In the genomic region with DNA sequence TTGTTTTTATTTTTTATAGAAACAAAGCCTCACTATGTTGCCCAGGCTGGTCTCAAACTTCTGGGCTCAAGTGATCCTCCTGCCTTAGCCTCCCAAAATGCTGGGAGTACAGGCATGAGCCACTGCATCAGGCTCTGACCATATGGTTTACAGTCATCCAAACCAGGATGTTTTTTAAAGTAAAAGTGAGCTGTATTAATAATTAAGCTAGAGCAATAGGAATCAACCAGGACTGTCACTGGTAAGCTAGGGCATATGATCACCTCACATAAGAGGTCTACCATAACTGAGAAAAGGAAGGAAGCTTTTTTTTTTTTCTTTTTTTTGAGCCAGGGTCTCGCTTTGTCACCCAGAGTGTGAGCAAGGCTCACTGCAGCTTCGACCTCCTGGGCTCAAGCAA, we compare ENCODE assay signal across 24 cellular contexts. TPM values are rescaled to one million over a fixed set of nuclear protein-coding genes. Genes with fewer than 3 reads are reported as not detected.
DNase-seq lines count a peak whose midpoint lies in the region; ATAC-seq, FAIRE-seq and TF ChIP-seq lines count a peak whose summit lies in the region.
"Had no signal": no experiment of that assay in that cellular context is flagged by ENCODE, and none has a peak within 500 bp of the region (broad histone marks: within the 10 kb centered on the region; RNA-seq: fewer than 3 reads in every experiment).

No MANE protein-coding gene starts in this region.

- H3K4me1 Mint-ChIP-seq in GM23338 = peaks cover 21% of the 10 kb centered on the region
- H3K4me1 Mint-ChIP-seq in activated T-cell treated with anti-CD3 and anti-CD28 coated beads, Interleukin-2, amount 50 U/mL, for 72 hours (ENCODE audit: low read depth) = no peaks in the 10 kb centered on the region
- H3K4me1 Mint-ChIP-seq: CD14-positive monocyte; CD4-positive, alpha-beta memory T cell; CD8-positive, alpha-beta memory T cell had no signal

- H3K9ac ChIP-seq in HepG2 (ENCODE audit: insufficient read depth, low read depth, low read length) = no peak overlapping the region
- H3K9ac ChIP-seq: BLaER1 had no signal

- TF ChIP-seq POLR2A in right lobe of liver (IDR thresholded peaks at IDR 0.05) = no peak
- no peak for TF ChIP-seq POLR2A in HepG2 (IDR thresholded peaks at IDR 0.05; ENCODE audit: insufficient read depth in 1 of 2, low read depth in 2 of 2, low read length in 2 of 2)
- TF ChIP-seq POLR2A in GM12892 (IDR thresholded peaks at IDR 0.05; ENCODE audit: low read depth, low read length) = no peak

- 0 out of 2 replicates have a peak overlapping the region, but pooled peaks have one; percentile 28 for H3K27ac Mint-ChIP-seq in GM23338
- no peak overlapping the region for H3K27ac Mint-ChIP-seq in activated T-cell treated with anti-CD3 and anti-CD28 coated beads, Interleukin-2, amount 50 U/mL, for 72 hours
- H3K27ac Mint-ChIP-seq: CD14-positive monocyte; CD4-positive, alpha-beta memory T cell; CD4-positive, CD25-positive, alpha-beta regulatory T cell; CD8-positive, alpha-beta memory T cell had no signal

- FAIRE-seq in HepG2 (lab: Jason Lieb, UNC) = no peak
- no peak for FAIRE-seq in GM12892 (lab: Jason Lieb, UNC)
- FAIRE-seq: D721Med, GM12891, GM18507 had no signal

- no TSS peak for BruUV-seq in HepG2 (replicated peaks; lab: Mats Ljungman, UMichigan)

- H3K36me3 ChIP-seq in right lobe of liver = no peaks in the 10 kb centered on the region
- no peaks in the 10 kb centered on the region for H3K36me3 ChIP-seq in HepG2 (replicated peaks in 1 of 2; ENCODE audit: control insufficient read depth in 1 of 2, insufficient read depth in 2 of 2, low read length in 2 of 2)
- H3K36me3 ChIP-seq in GM23338 (ENCODE audit: insufficient read depth) = no peaks in the 10 kb centered on the region
- H3K36me3 ChIP-seq: BE2C, BLaER1 had no signal

- TF ChIP-seq EP300 in HepG2 (IDR thresholded peaks at IDR 0.05; ENCODE audit: low read depth in 2 of 2, low read length in 2 of 2) = no peak
- no peak for TF ChIP-seq EP300 in HepG2 (CRISPR knock-in tag; IDR thresholded peaks at IDR 0.05; ENCODE audit: borderline replicate concordance)

- H2AFZ ChIP-seq in HepG2 (ENCODE audit: low read length) = no peak overlapping the region
- H2AFZ ChIP-seq in GM23338 = no peak overlapping the region

- H3K9me3 ChIP-seq in right lobe of liver (no peaks in the 10 kb centered on the region), HepG2 (ENCODE audit: low read length) (no peaks in the 10 kb centered on the region)
- H3K9me3 ChIP-seq: BE2C, BLaER1 had no signal

- no peak overlapping the region for H3K27ac ChIP-seq in right lobe of liver
- no peak overlapping the region for H3K27ac ChIP-seq in HepG2 (ENCODE audit: extremely low read length, insufficient read depth, low read length)
- H3K27ac ChIP-seq in GM23338 (ENCODE audit: low read depth) = no peak overlapping the region
- H3K27ac ChIP-seq: BLaER1 had no signal

- no peak for DNase-seq in right lobe of liver
- no peak for DNase-seq in HepG2 (ENCODE audit: low spot score)
- DNase-seq in GM23338 (ENCODE audit: low spot score) = no peak
- peak; percentile 44 for DNase-seq in kidney tubule cell (ENCODE audit: low spot score)
- peak; percentile 51 for DNase-seq in renal cortical epithelial cell (ENCODE audit: low read depth)
- no peak for DNase-seq in activated T-cell treated with anti-CD3 and anti-CD28 coated beads, Interleukin-2, amount 50 U/mL, for 72 hours
- DNase-seq in GM12892 (ENCODE audit: insufficient read length) = no peak
- no peak for DNase-seq in HK-2 (ENCODE audit: unreplicated experiment)
- DNase-seq: 8988T; ACHN; BE2C; C1 segment of cervical spinal cord; Calu3; CD4-positive, alpha-beta memory T cell; CD4-positive, CD25-positive, alpha-beta regulatory T cell; CD8-positive, alpha-beta memory T cell; COR-L47; DMS79 treated with DMSO at 0.1 percent for 48 hours; GF-D8 had no signal

- H3K79me2 ChIP-seq in HepG2 (ENCODE audit: insufficient read depth, low read length) (no peaks in the 10 kb centered on the region), GM23338 (replicated peaks; ENCODE audit: insufficient read depth) (no peaks in the 10 kb centered on the region)

- CTCF ChIA-PET in HepG2 (lab: Yijun Ruan, JAX; ENCODE audit: low intra/inter-chr PET ratio, low total read pairs) = no interaction called here

- POLR2A ChIA-PET in HepG2 (lab: Yijun Ruan, JAX) = interaction anchor here (1.5 kb wide), 1 partner anchor 8 kb away, joined by 8 read pairs; a partner anchor contains a TSS

- no peaks in the 10 kb centered on the region for H3K4me1 ChIP-seq in right lobe of liver
- H3K4me1 ChIP-seq in HepG2 (ENCODE audit: insufficient read depth, low read length) = no peaks in the 10 kb centered on the region
- no peaks in the 10 kb centered on the region; the same call in 1 of the 2 replicates for H3K4me1 ChIP-seq in GM23338 (ENCODE audit: insufficient read depth)
- H3K4me1 ChIP-seq: BE2C had no signal

- WGBS in right lobe of liver (ENCODE audit: insufficient coverage, low coverage, low lambda C conversion rate, missing lambda C conversion rate) = 79% methylated on average over 2 of the region's 2 CpGs
- WGBS in HepG2 (ENCODE audit: low lambda C conversion rate) = 52% methylated on average over 2 of the region's 2 CpGs

- H3K9me3 Mint-ChIP-seq in GM23338 = no peaks in the 10 kb centered on the region
- no peaks in the 10 kb centered on the region for H3K9me3 Mint-ChIP-seq in activated T-cell treated with anti-CD3 and anti-CD28 coated beads, Interleukin-2, amount 50 U/mL, for 72 hours
- H3K9me3 Mint-ChIP-seq: CD14-positive monocyte; CD4-positive, alpha-beta memory T cell; CD4-positive, CD25-positive, alpha-beta regulatory T cell; CD8-positive, alpha-beta memory T cell had no signal

- H4K20me1 ChIP-seq in HepG2 (ENCODE audit: insufficient read depth, low read length) (no peaks in the 10 kb centered on the region), GM23338 (replicated peaks; ENCODE audit: insufficient read depth) (no peaks in the 10 kb centered on the region)
- H4K20me1 ChIP-seq: BLaER1 had no signal

- no peaks in the 10 kb centered on the region for H3F3A ChIP-seq in GM23338 (replicated peaks; ENCODE audit: low read depth)

- peak in 3 of 4 donors; percentile 28 to 78 (median 31) for ATAC-seq in right lobe of liver
- ATAC-seq in HepG2 = no peak
- no peak for ATAC-seq in GM23338
- no peak for ATAC-seq in activated T-cell treated with anti-CD3 and anti-CD28 coated beads, Interleukin-2, amount 50 U/mL, for 72 hours (replicated peaks in 1 of 2)

- in situ Hi-C loops in HepG2 (cut with HindIII; ENCODE audit: extremely low pct_ligation_motif_present, low pct_unique_long_range_greater_than_20kb) = no loop called here

- H3K4me2 ChIP-seq in HepG2 (ENCODE audit: low read depth, low read length) = no peak overlapping the region
- no peak overlapping the region for H3K4me2 ChIP-seq in GM23338
- H3K4me2 ChIP-seq: BLaER1 had no signal

- H3K4me3 ChIP-seq in right lobe of liver = no peak overlapping the region
- H3K4me3 ChIP-seq in HepG2 (replicated peaks in 1 of 3; ENCODE audit: insufficient read depth in 1 of 3, low read depth in 2 of 3, low read length in 3 of 3) = no peak overlapping the region
- no peak overlapping the region for H3K4me3 ChIP-seq in GM23338
- H3K4me3 ChIP-seq: BLaER1 had no signal

- H3K9me2 ChIP-seq in GM23338 (ENCODE audit: insufficient read depth) = no peaks in the 10 kb centered on the region

- no peaks in the 10 kb centered on the region for H3K36me3 Mint-ChIP-seq in GM23338 (ENCODE audit: low read depth)
- no peaks in the 10 kb centered on the region for H3K36me3 Mint-ChIP-seq in activated T-cell treated with anti-CD3 and anti-CD28 coated beads, Interleukin-2, amount 50 U/mL, for 72 hours (ENCODE audit: insufficient read depth in 2 of 2)
- H3K36me3 Mint-ChIP-seq: CD14-positive monocyte; CD4-positive, alpha-beta memory T cell; CD4-positive, CD25-positive, alpha-beta regulatory T cell; CD8-positive, alpha-beta memory T cell had no signal

- no peak for TF ChIP-seq RAD21 in HepG2 (CRISPR knock-in tag; IDR thresholded peaks at IDR 0.05)

- intact Hi-C loops in right lobe of liver (cut with DNase I) (no loop called here), HepG2 (cut with micrococcal nuclease; ENCODE audit: unreplicated experiment) (no loop called here)

- H3K27me3 ChIP-seq in right lobe of liver = no peaks in the 10 kb centered on the region
- no peaks in the 10 kb centered on the region for H3K27me3 ChIP-seq in HepG2 (ENCODE audit: control insufficient read depth in 1 of 2, insufficient read depth in 2 of 2, low read length in 2 of 2)
- no peaks in the 10 kb centered on the region for H3K27me3 ChIP-seq in GM23338 (ENCODE audit: insufficient read depth)
- H3K27me3 ChIP-seq: BE2C, BLaER1 had no signal

- peaks cover 4% of the 10 kb centered on the region for H3K27me3 Mint-ChIP-seq in GM23338 (ENCODE audit: insufficient read depth, low read depth, poor library complexity)
- H3K27me3 Mint-ChIP-seq in activated T-cell treated with anti-CD3 and anti-CD28 coated beads, Interleukin-2, amount 50 U/mL, for 72 hours (ENCODE audit: low read depth) = peaks cover 7% of the 10 kb centered on the region
- H3K27me3 Mint-ChIP-seq: CD8-positive, alpha-beta memory T cell had no signal

- H3K4me3 Mint-ChIP-seq in GM23338 = no peak overlapping the region
- no peak overlapping the region for H3K4me3 Mint-ChIP-seq in activated T-cell treated with anti-CD3 and anti-CD28 coated beads, Interleukin-2, amount 50 U/mL, for 72 hours
- H3K4me3 Mint-ChIP-seq: CD14-positive monocyte; CD4-positive, alpha-beta memory T cell; CD4-positive, CD25-positive, alpha-beta regulatory T cell; CD8-positive, alpha-beta memory T cell had no signal

- TF ChIP-seq CTCF in right lobe of liver (IDR thresholded peaks at IDR 0.05) (no peak), HepG2 (CRISPR knock-in tag; IDR thresholded peaks at IDR 0.05) (no peak), GM23338 (conservative IDR thresholded peaks at IDR 0.05; ENCODE audit: low read depth in 2 of 2) (no peak)

RNA-seq across cellular contexts. Expression of a gene that starts 8.5 kb away (rescaled TPM):
- total RNA-seq in right lobe of liver (10 to 100 TPM in 5 of 6 experiments, 1 to 10 TPM in 1; 8.3 to 24.9 (median 12.4) TPM), HepG2 (2016; rRNA removed; fragmentation: Illumina TruSeq; extraction: Trizol) (47.4 and 68.5 TPM in 2 replicates), renal cortical epithelial cell (71.9 and 131 TPM in 2 replicates)
- 30.0 and 33.7 TPM in 2 replicates for total RNA-seq in HepG2 (2016; cell fraction: cytosol; rRNA removed; fragmentation: Illumina TruSeq; extraction: Trizol; ENCODE audit: low read depth)
- total RNA-seq in HepG2 (2016; cell fraction: insoluble cytoplasmic fraction; rRNA removed; fragmentation: Illumina TruSeq; extraction: Trizol) = 41.7 and 67.3 TPM in 2 replicates
- total RNA-seq in HepG2 (2016; cell fraction: membrane; rRNA removed; fragmentation: Illumina TruSeq; extraction: Trizol) = 54.2 and 60.1 TPM in 2 replicates
- 31.6 and 34.5 TPM in 2 replicates for total RNA-seq in HepG2 (2016; cell fraction: nucleus; rRNA removed; fragmentation: Illumina TruSeq; extraction: Trizol)
- polyA plus RNA-seq in HepG2 (2011; rRNA removed) (10.9 and 14.2 TPM in 2 replicates), GM23338 (2016; fragmentation: Nextera tagmentation; extraction: Ambion mirVana) (48.9 and 55.6 TPM in 2 replicates)
- polyA plus RNA-seq in HepG2 (2011; cell fraction: cytosol; rRNA removed) = 4.7 and 9.6 TPM in 2 replicates
- 2.7 and 4.2 TPM in 2 replicates for polyA plus RNA-seq in HepG2 (2011; cell fraction: nucleus; rRNA removed)
- polyA plus RNA-seq in HepG2 (2012) = 17.4 and 18.9 TPM in 2 replicates
- 18.4 and 18.5 TPM in 2 replicates for polyA plus RNA-seq in HepG2 (2016; cell fraction: cytosol; fragmentation: Illumina TruSeq; extraction: Trizol; ENCODE audit: low read depth)
- polyA plus RNA-seq in HepG2 (2016; cell fraction: insoluble cytoplasmic fraction; fragmentation: Illumina TruSeq; extraction: Trizol; ENCODE audit: low read depth) = 52.2 and 53.7 TPM in 2 replicates
- polyA plus RNA-seq in HepG2 (2016; cell fraction: membrane; fragmentation: Illumina TruSeq; extraction: Trizol; ENCODE audit: low read depth) = 33.1 and 36.4 TPM in 2 replicates
- polyA plus RNA-seq in HepG2 (2016; cell fraction: nucleus; fragmentation: Illumina TruSeq; extraction: Trizol; ENCODE audit: insufficient read depth, low read depth) = 23.3 and 24.4 TPM in 2 replicates
- polyA minus RNA-seq in HepG2 (2011; rRNA and poly(A)+ RNA removed; ENCODE audit: low replicate concordance) = 4.0 and 26.1 TPM in 2 replicates
- 13.6 and 17.0 TPM in 2 replicates for polyA minus RNA-seq in HepG2 (2011; cell fraction: cytosol; rRNA and poly(A)+ RNA removed)
- 21.3 and 28.7 TPM in 2 replicates for polyA minus RNA-seq in HepG2 (2011; cell fraction: nucleus; rRNA and poly(A)+ RNA removed)
- total RNA-seq in GM23338 (2014; rRNA removed; shearing (Covaris generic)) = 49.2 and 53.3 TPM in 2 replicates
- total RNA-seq in activated T-cell treated with anti-CD3 and anti-CD28 coated beads, Interleukin-2, amount 50 U/mL, for 72 hours = 10 to 100 TPM; 57.2 to 64.2 TPM
- polyA plus RNA-seq in GM12892 (2012; ENCODE audit: missing spikeins) = 43.9 TPM

Comparison
In these comparisons a context has a peak if more than half of its experiments do, and no peak if none do; other contexts are left out.
1. ATAC-seq: peak in right lobe of liver (3 of 4); none in HepG2 (single experiment), GM23338 (single experiment) and activated T-cell treated with anti-CD3 and anti-CD28 coated beads, Interleukin-2, amount 50 U/mL, for 72 hours (0 of 2).
2. DNase-seq: peak in kidney tubule cell (single experiment) and renal cortical epithelial cell (single experiment); none in right lobe of liver (0 of 3), HepG2 (single experiment), GM23338 (single experiment), activated T-cell treated with anti-CD3 and anti-CD28 coated beads, Interleukin-2, amount 50 U/mL, for 72 hours (0 of 2), GM12892 (single experiment) and HK-2 (single experiment).